In genomic region chr17:78679495-78680395, GRCh38 we compare ENCODE assay signal across 17 cellular contexts.
A peak's percentile ranks its signal among the peaks of the same experiment; 100 is the strongest.
DNase-seq lines count a peak whose midpoint lies in the region; ATAC-seq, FAIRE-seq and TF ChIP-seq lines count a peak whose summit lies in the region.
"Had no signal": no experiment of that assay in that cellular context is flagged by ENCODE, and none has a peak within 500 bp of the region (broad histone marks: within the 10 kb centered on the region; RNA-seq: fewer than 3 reads in every experiment).

No MANE protein-coding gene starts in this region.

- H2BK5ac ChIP-seq in mesendoderm (ENCODE audit: low read length) = no peak overlapping the region

- no peak overlapping the region for H2AFZ ChIP-seq in GM12878 (ENCODE audit: control insufficient read depth, low read depth, low read length)
- H2AFZ ChIP-seq: parathyroid adenoma had no signal

- no peak for FAIRE-seq in GM12878 (lab: Jason Lieb, UNC)
- FAIRE-seq: HepG2 had no signal

- H3K27me3 Mint-ChIP-seq in MCF 10A (ENCODE audit: insufficient read depth, unreplicated experiment) (no peaks in the 10 kb centered on the region), type B pancreatic cell (no peaks in the 10 kb centered on the region)
- H3K27me3 Mint-ChIP-seq: B cell had no signal

- H3K36me3 Mint-ChIP-seq in MCF 10A (ENCODE audit: insufficient read depth, unreplicated experiment) (peaks cover 45% of the 10 kb centered on the region), type B pancreatic cell (peaks cover 11% of the 10 kb centered on the region)

- H3K9me3 Mint-ChIP-seq in MCF 10A (ENCODE audit: unreplicated experiment) (no peaks in the 10 kb centered on the region), type B pancreatic cell (no peaks in the 10 kb centered on the region)
- H3K9me3 Mint-ChIP-seq: WTC11 had no signal

- POLR2A ChIA-PET in MCF 10A (lab: Yijun Ruan, JAX) (interaction anchor here (0.7 to 1.4 kb wide), 10 partner anchors 9 to 183 kb away, joined by 3 to 6 read pairs (median 4); no protein-coding TSS in a partner anchor), GM12878 (lab: Charles Lee) (interaction anchor here (0.5 kb wide), 1 partner anchor 109 kb away, joined by 4 read pairs; no protein-coding TSS in a partner anchor)

- 87% methylated on average over 24 of the region's 24 CpGs for WGBS in GM12878 (ENCODE audit: insufficient coverage, insufficient replicate concordance, low lambda C conversion rate, missing lambda C conversion rate)
- no CpG with 5 or more reads among the region's 24 CpGs for WGBS in mesendoderm (ENCODE audit: extremely low coverage, insufficient coverage, low lambda C conversion rate)

- no peak overlapping the region for H3K23ac ChIP-seq in mesendoderm (ENCODE audit: low read length)

- H3K79me1 ChIP-seq in mesendoderm (ENCODE audit: low read length) = no peaks in the 10 kb centered on the region

- no peaks in the 10 kb centered on the region for H3K4me1 ChIP-seq in breast epithelium
- H3K4me1 ChIP-seq in GM12878 (ENCODE audit: control insufficient read depth, insufficient read depth, low read length) = no peaks in the 10 kb centered on the region
- H3K4me1 ChIP-seq in mesendoderm (ENCODE audit: control insufficient read depth, low read depth, low read length) = peaks cover 5% of the 10 kb centered on the region
- H3K4me1 ChIP-seq: parathyroid adenoma had no signal

- intact Hi-C loops in MCF 10A (cut with micrococcal nuclease) = no loop called here
- intact Hi-C loops in breast epithelium (cut with DNase I; ENCODE audit: low total_unique reads) = no loop called here
- intact Hi-C loops in GM12878 (cut with micrococcal nuclease; ENCODE audit: unreplicated experiment) = no loop called here

- H3K79me2 ChIP-seq in GM12878 (ENCODE audit: control insufficient read depth, insufficient read depth, low read length) = no peaks in the 10 kb centered on the region
- H3K79me2 ChIP-seq in mesendoderm (ENCODE audit: control insufficient read depth, insufficient read depth, low read length) = no peaks in the 10 kb centered on the region
- H3K79me2 ChIP-seq: parathyroid adenoma had no signal

- H4K5ac ChIP-seq in mesendoderm (ENCODE audit: low read length) = no peak overlapping the region

- H3K27ac Mint-ChIP-seq in MCF 10A (ENCODE audit: low read depth, unreplicated experiment) = peak overlapping the region; percentile 90
- peak overlapping the region; percentile 50 for H3K27ac Mint-ChIP-seq in type B pancreatic cell
- H3K27ac Mint-ChIP-seq: WTC11 had no signal

- H3K56ac ChIP-seq in mesendoderm (ENCODE audit: low read length) = no peak overlapping the region

- no peaks in the 10 kb centered on the region for H3K27me3 ChIP-seq in breast epithelium
- no peaks in the 10 kb centered on the region for H3K27me3 ChIP-seq in GM12878 (replicated peaks in 1 of 2; ENCODE audit: control insufficient read depth in 2 of 2, insufficient read depth in 2 of 2, low read length in 1 of 2)
- H3K27me3 ChIP-seq in mesendoderm (ENCODE audit: insufficient read depth, low read length, poor library complexity) = no peaks in the 10 kb centered on the region
- H3K27me3 ChIP-seq: adrenal gland, thyroid gland had no signal

- no peaks in the 10 kb centered on the region for H3K9me3 ChIP-seq in breast epithelium
- no peaks in the 10 kb centered on the region for H3K9me3 ChIP-seq in GM12878 (replicated peaks; ENCODE audit: control insufficient read depth, insufficient read depth, low read length)
- H3K9me3 ChIP-seq: adrenal gland, thyroid gland had no signal

- no peak overlapping the region for H3K4ac ChIP-seq in mesendoderm (ENCODE audit: low read depth, low read length)

- BruUV-seq in MCF 10A (replicated peaks; lab: Mats Ljungman, UMichigan) (no TSS peak), GM12878 (replicated peaks; lab: Mats Ljungman, UMichigan) (TSS peak; percentile 10)

- ATAC-seq in GM12878 = no peak
- ATAC-seq: HepG2, WTC11 had no signal

- no peak for TF ChIP-seq EP300 in GM12878 (IDR thresholded peaks at IDR 0.05; ENCODE audit: borderline replicate concordance in 1 of 2, control insufficient read depth in 1 of 2, low read depth in 2 of 2, low read length in 2 of 2)

- no peak overlapping the region for H3K18ac ChIP-seq in mesendoderm (ENCODE audit: low read length)

- SMC1A ChIA-PET in GM12878 (lab: Charles Lee; ENCODE audit: uncharacterized antibody, unreplicated experiment) = interaction anchor here (0.6 to 1.4 kb wide), 5 partner anchors 16 to 313 kb away, joined by 3 read pairs; no protein-coding TSS in a partner anchor

- peaks cover 43% of the 10 kb centered on the region for H3K4me1 Mint-ChIP-seq in MCF 10A (ENCODE audit: insufficient read depth, unreplicated experiment)
- peaks cover 10% of the 10 kb centered on the region for H3K4me1 Mint-ChIP-seq in type B pancreatic cell (ENCODE audit: unreplicated experiment)
- H3K4me1 Mint-ChIP-seq: B cell had no signal

- DNase-seq in MCF 10A (ENCODE audit: unreplicated experiment) (peak; percentile 23), breast epithelium (ENCODE audit: low spot score in 2 of 2) (no peak), GM12878 (ENCODE audit: low read depth, low spot score) (no peak), middle frontal gyrus (ENCODE audit: extremely low spot score, low spot score) (peak; percentile 64), type B pancreatic cell (ENCODE audit: extremely low spot score, unreplicated experiment) (no peak), HK-2 (ENCODE audit: unreplicated experiment) (no peak), SW 1271 (lab: John Stamatoyannopoulos, UW) (no peak), mesendoderm (no peak)
- DNase-seq: adrenal gland, DMS53, mammary epithelial cell, NCI-H2227 treated with DMSO at 0.1 percent for 48 hours, thyroid gland had no signal

- no peak overlapping the region for H4K8ac ChIP-seq in mesendoderm (ENCODE audit: low read depth, low read length)

- H3K27ac ChIP-seq in breast epithelium = no peak overlapping the region
- no peak overlapping the region for H3K27ac ChIP-seq in GM12878 (ENCODE audit: control insufficient read depth, insufficient read depth)
- no peak overlapping the region for H3K27ac ChIP-seq in mesendoderm (ENCODE audit: low read depth, low read length)
- H3K27ac ChIP-seq: parathyroid adenoma, thyroid gland had no signal

- no peak for TF ChIP-seq CTCF in MCF 10A (IDR thresholded peaks at IDR 0.05; ENCODE audit: unreplicated experiment)
- TF ChIP-seq CTCF in breast epithelium (IDR thresholded peaks at IDR 0.05) = no peak
- TF ChIP-seq CTCF in GM12878 (IDR thresholded peaks at IDR 0.05 in 2 of 3, conservative IDR thresholded peaks at IDR 0.05 in 1 of 3; ENCODE audit: control insufficient read depth in 2 of 3, extremely low read depth in 1 of 3, insufficient read depth in 1 of 3, low read depth in 3 of 3, low read length in 3 of 3) = no peak
- TF ChIP-seq CTCF in type B pancreatic cell (conservative IDR thresholded peaks at IDR 0.05) = no peak

- no peak overlapping the region for H2BK15ac ChIP-seq in mesendoderm (replicated peaks; ENCODE audit: low read depth)

- no peak overlapping the region for H2AK5ac ChIP-seq in mesendoderm (ENCODE audit: low read length)

- H3K4me2 ChIP-seq in GM12878 (ENCODE audit: control insufficient read depth, insufficient read depth) (no peak overlapping the region), mesendoderm (ENCODE audit: low read length) (no peak overlapping the region)

- H2BK120ac ChIP-seq in mesendoderm (ENCODE audit: low read depth, low read length) = no peak overlapping the region

- H3K36me3 ChIP-seq in breast epithelium = peaks cover 11% of the 10 kb centered on the region
- H3K36me3 ChIP-seq in GM12878 (ENCODE audit: control insufficient read depth in 2 of 2, insufficient read depth in 2 of 2, low read length in 1 of 2) = peaks cover 56 to 62% of the 10 kb centered on the region in 2 experiments
- H3K36me3 ChIP-seq in mesendoderm (ENCODE audit: control insufficient read depth, insufficient read depth, low read length) = no peaks in the 10 kb centered on the region

- no peak overlapping the region for H3K9ac ChIP-seq in GM12878 (ENCODE audit: control insufficient read depth, insufficient read depth, low read length)
- no peak overlapping the region for H3K9ac ChIP-seq in mesendoderm (ENCODE audit: low read length)
- H3K9ac ChIP-seq: parathyroid adenoma had no signal

- RAD21 ChIA-PET in GM12878 (lab: Charles Lee; ENCODE audit: unreplicated experiment) = no interaction called here

- TF ChIP-seq POLR2A in breast epithelium (IDR thresholded peaks at IDR 0.05) (no peak), GM12878 (IDR thresholded peaks at IDR 0.05; ENCODE audit: low read depth, low read length) (no peak)

- no peak for TF ChIP-seq RAD21 in GM12878 (IDR thresholded peaks at IDR 0.05; ENCODE audit: insufficient read depth, low read depth, low read length)

- H3K4me3 ChIP-seq in breast epithelium (no peak overlapping the region), GM12878 (no peak overlapping the region), mesendoderm (ENCODE audit: low read length) (no peak overlapping the region)
- H3K4me3 ChIP-seq: adrenal gland, thyroid gland had no signal

- no peaks in the 10 kb centered on the region for H4K20me1 ChIP-seq in GM12878 (ENCODE audit: control insufficient read depth, insufficient read depth)

- CTCF ChIA-PET in MCF 10A (lab: Yijun Ruan, JAX) (interaction anchor here (0.5 to 1.5 kb wide), 7 partner anchors 29 to 1970 kb away, joined by 3 to 6 read pairs (median 4); no protein-coding TSS in a partner anchor), GM12878 (lab: Yijun Ruan, JAX) (interaction anchor here (1.5 kb wide), 1 partner anchor 13 kb away, joined by 3 read pairs; no protein-coding TSS in a partner anchor)

- peak overlapping the region; percentile 67 for H3K4me3 Mint-ChIP-seq in MCF 10A (ENCODE audit: unreplicated experiment)
- H3K4me3 Mint-ChIP-seq in type B pancreatic cell = no peak overlapping the region
- H3K4me3 Mint-ChIP-seq: B cell, WTC11 had no signal

- in situ Hi-C loops in GM12878 (cut with MboI) = no loop called here

TF ChIP-seq in GM12878, 131 proteins besides CTCF, POLR2A, EP300 and RAD21 (continues in another document):
- no peak for TF ChIP-seq SRF (IDR thresholded peaks at IDR 0.05; ENCODE audit: low read depth in 2 of 2, low read length in 2 of 2)
- TF ChIP-seq GABPA (IDR thresholded peaks at IDR 0.05; ENCODE audit: low read depth) = no peak
- no peak for TF ChIP-seq POLR2AphosphoS2 (IDR thresholded peaks at IDR 0.05; ENCODE audit: low read depth, low read length)

Comparison
In these comparisons a context has a peak if more than half of its experiments do, and no peak if none do; other contexts are left out.
1. DNase-seq: peak in MCF 10A (single experiment) and middle frontal gyrus (single experiment); none in breast epithelium (0 of 2), GM12878 (single experiment), type B pancreatic cell (single experiment), HK-2 (single experiment), SW 1271 (0 of 2) and mesendoderm (single experiment).